In genomic region chr6:135053433-135053832, GRCh38 we compare ENCODE assay signal across 9 cellular contexts. TPM values are rescaled to one million over a fixed set of nuclear protein-coding genes. Genes with fewer than 3 reads are reported as not detected.
DNase-seq lines count a peak whose midpoint lies in the region; ATAC-seq and TF ChIP-seq lines count a peak whose summit lies in the region.
"Had no signal": no experiment of that assay in that cellular context is flagged by ENCODE, and none has a peak within 500 bp of the region (broad histone marks: within the 10 kb centered on the region; RNA-seq: fewer than 3 reads in every experiment).

No MANE protein-coding gene starts in this region.

- H3K9me3 ChIP-seq in iPS-20b (ENCODE audit: insufficient read depth, low read depth, low read length) (no peaks in the 10 kb centered on the region), thoracic aorta (no peaks in the 10 kb centered on the region)

- H3K9ac ChIP-seq in iPS-20b (ENCODE audit: low read depth, low read length): peak overlapping the region; percentile 99

- H3K36me3 ChIP-seq in iPS-20b (ENCODE audit: insufficient read depth, low read depth, low read length): peaks cover 14% of the 10 kb centered on the region
- peaks cover 4% of the 10 kb centered on the region for H3K36me3 ChIP-seq in thoracic aorta

- no peak for DNase-seq in activated naive CD4-positive, alpha-beta T cell treated with anti-CD3 and anti-CD28 coated beads for 36 hours
- DNase-seq in activated naive CD4-positive, alpha-beta T cell treated with Interleukin-2 at 50 U/mL for 16 hours: no peak
- DNase-seq in activated T-helper 1 cell treated with anti-CD3 and anti-CD28 coated beads, Interleukin-12 subunit alpha, Interleukin-12 subunit beta, Interleukin-2, Interleukin-4 antibody, amounts not matched to agents 30 ng/mL and 10 ng/mL and 1 ng/mL, durations not matched to agents 14 hours and 24 hours and 36 hours (ENCODE audit: low spot score): no peak
- DNase-seq in thoracic aorta (ENCODE audit: low spot score) (no peak), left lobe of liver (ENCODE audit: low spot score) (no peak), iPS-NIHi11 (ENCODE audit: low spot score) (no peak), NCI-H2227 (lab: John Stamatoyannopoulos, UW; ENCODE audit: unreplicated experiment) (no peak)
- DNase-seq: DMS153 had no signal

- H3K27me3 ChIP-seq in iPS-20b (ENCODE audit: insufficient read depth, low read length) (no peaks in the 10 kb centered on the region), thoracic aorta (replicated peaks; ENCODE audit: insufficient read depth) (no peaks in the 10 kb centered on the region)

- H3K36me3 Mint-ChIP-seq in activated naive CD4-positive, alpha-beta T cell treated with anti-CD3 and anti-CD28 coated beads for 36 hours (ENCODE audit: low read depth): peaks cover 15% of the 10 kb centered on the region
- peaks cover 32% of the 10 kb centered on the region for H3K36me3 Mint-ChIP-seq in activated T-helper 1 cell treated with anti-CD3 and anti-CD28 coated beads, Interleukin-12 subunit alpha, Interleukin-12 subunit beta, Interleukin-2, Interleukin-4 antibody, amounts not matched to agents 30 ng/mL and 10 ng/mL and 1 ng/mL, durations not matched to agents 14 hours and 24 hours and 36 hours (ENCODE audit: low read depth)

- H3K4me3 ChIP-seq in iPS-20b (ENCODE audit: low read length): peak overlapping the region; percentile 98
- peak overlapping the region; percentile 85 for H3K4me3 ChIP-seq in thoracic aorta

- H3K4me1 Mint-ChIP-seq in activated naive CD4-positive, alpha-beta T cell treated with anti-CD3 and anti-CD28 coated beads for 36 hours (ENCODE audit: low read depth): peaks cover 30% of the 10 kb centered on the region
- H3K4me1 Mint-ChIP-seq in activated T-helper 1 cell treated with anti-CD3 and anti-CD28 coated beads, Interleukin-12 subunit alpha, Interleukin-12 subunit beta, Interleukin-2, Interleukin-4 antibody, amounts not matched to agents 30 ng/mL and 10 ng/mL and 1 ng/mL, durations not matched to agents 14 hours and 24 hours and 36 hours (ENCODE audit: low read depth): peaks cover 48% of the 10 kb centered on the region

- H3K4me3 Mint-ChIP-seq in activated naive CD4-positive, alpha-beta T cell treated with anti-CD3 and anti-CD28 coated beads for 36 hours: peak overlapping the region; percentile 90
- peak overlapping the region; percentile 94 for H3K4me3 Mint-ChIP-seq in activated T-helper 1 cell treated with anti-CD3 and anti-CD28 coated beads, Interleukin-12 subunit alpha, Interleukin-12 subunit beta, Interleukin-2, Interleukin-4 antibody, amounts not matched to agents 30 ng/mL and 10 ng/mL and 1 ng/mL, durations not matched to agents 14 hours and 24 hours and 36 hours

- H3K4me1 ChIP-seq in iPS-20b (ENCODE audit: insufficient read depth, low read length) (no peaks in the 10 kb centered on the region), thoracic aorta (ENCODE audit: control insufficient read depth in 1 of 2, low read depth in 2 of 2) (peaks cover 10 to 24% of the 10 kb centered on the region in 2 donors)

- H3K27ac ChIP-seq in iPS-20b (ENCODE audit: low read length): no peak overlapping the region
- H3K27ac ChIP-seq in thoracic aorta: no peak overlapping the region

- CTCF ChIA-PET in activated naive CD4-positive, alpha-beta T cell treated with anti-CD3 and anti-CD28 coated beads for 36 hours (lab: Charles Lee): no interaction called here

- no peaks in the 10 kb centered on the region for H3K27me3 Mint-ChIP-seq in activated naive CD4-positive, alpha-beta T cell treated with anti-CD3 and anti-CD28 coated beads for 36 hours (ENCODE audit: low read depth)
- peaks cover 2% of the 10 kb centered on the region for H3K27me3 Mint-ChIP-seq in activated T-helper 1 cell treated with anti-CD3 and anti-CD28 coated beads, Interleukin-12 subunit alpha, Interleukin-12 subunit beta, Interleukin-2, Interleukin-4 antibody, amounts not matched to agents 30 ng/mL and 10 ng/mL and 1 ng/mL, durations not matched to agents 14 hours and 24 hours and 36 hours (ENCODE audit: insufficient read depth)

- H3K27ac Mint-ChIP-seq in activated naive CD4-positive, alpha-beta T cell treated with anti-CD3 and anti-CD28 coated beads for 36 hours: peak overlapping the region; percentile 96
- peak overlapping the region; percentile 96 for H3K27ac Mint-ChIP-seq in activated T-helper 1 cell treated with anti-CD3 and anti-CD28 coated beads, Interleukin-12 subunit alpha, Interleukin-12 subunit beta, Interleukin-2, Interleukin-4 antibody, amounts not matched to agents 30 ng/mL and 10 ng/mL and 1 ng/mL, durations not matched to agents 14 hours and 24 hours and 36 hours

- H3K9me3 Mint-ChIP-seq in activated naive CD4-positive, alpha-beta T cell treated with anti-CD3 and anti-CD28 coated beads for 36 hours: no peaks in the 10 kb centered on the region
- no peaks in the 10 kb centered on the region for H3K9me3 Mint-ChIP-seq in activated T-helper 1 cell treated with anti-CD3 and anti-CD28 coated beads, Interleukin-12 subunit alpha, Interleukin-12 subunit beta, Interleukin-2, Interleukin-4 antibody, amounts not matched to agents 30 ng/mL and 10 ng/mL and 1 ng/mL, durations not matched to agents 14 hours and 24 hours and 36 hours

- ATAC-seq in thoracic aorta (ENCODE audit: insufficient number of reproducible peaks, low FRiP score, low read depth) (no peak), left lobe of liver (no peak)

- intact Hi-C loops in activated naive CD4-positive, alpha-beta T cell treated with anti-CD3 and anti-CD28 coated beads for 36 hours (cut with micrococcal nuclease): loop anchor here (5.0 kb wide), 1 partner anchor 806 kb away; no protein-coding TSS in a partner anchor
- intact Hi-C loops in activated T-helper 1 cell treated with anti-CD3 and anti-CD28 coated beads, Interleukin-12 subunit alpha, Interleukin-12 subunit beta, Interleukin-2, Interleukin-4 antibody, amounts not matched to agents 30 ng/mL and 10 ng/mL and 1 ng/mL, durations not matched to agents 14 hours and 24 hours and 36 hours (cut with micrococcal nuclease): loop anchor here (5.0 kb wide), 1 partner anchor 369 kb away; no protein-coding TSS in a partner anchor

- no peak for TF ChIP-seq CTCF in thoracic aorta (IDR thresholded peaks at IDR 0.05)

RNA-seq across cellular contexts. Expression of gene HBS1L, which starts 1.2 kb away (rescaled TPM):
- total RNA-seq in activated naive CD4-positive, alpha-beta T cell treated with anti-CD3 and anti-CD28 coated beads for 36 hours: 100 to 1,000 TPM; 150 to 153 TPM
- 104 and 115 TPM in 2 replicates for total RNA-seq in activated T-helper 1 cell treated with anti-CD3 and anti-CD28 coated beads, Interleukin-12 subunit alpha, Interleukin-12 subunit beta, Interleukin-2, Interleukin-4 antibody, amounts not matched to agents 30 ng/mL and 10 ng/mL and 1 ng/mL, durations not matched to agents 14 hours and 24 hours and 36 hours
- total RNA-seq in thoracic aorta (10 to 100 TPM; 42.5 to 48.5 TPM), left lobe of liver (42.5 TPM)
